In genomic region chr19:5943623-5944022, GRCh38 we compare ENCODE assay signal across 14 cellular contexts. TPM values are rescaled to one million over a fixed set of nuclear protein-coding genes. Genes with fewer than 3 reads are reported as not detected.
DNase-seq lines count a peak whose midpoint lies in the region; ATAC-seq and TF ChIP-seq lines count a peak whose summit lies in the region.
"Had no signal": no experiment of that assay in that cellular context is flagged by ENCODE, and none has a peak within 500 bp of the region (broad histone marks: within the 10 kb centered on the region; RNA-seq: fewer than 3 reads in every experiment).

No MANE protein-coding gene starts in this region.

- no peak for DNase-seq in activated T-cell treated with anti-CD3 and anti-CD28 coated beads, Interleukin-2, amount 50 U/mL, for 72 hours
- DNase-seq in activated T-cell treated with anti-CD3 and anti-CD28 coated beads for 4 hours (no peak), astrocyte of the hippocampus (ENCODE audit: low read depth, low spot score) (peak; percentile 46), glutamatergic neuron (no peak), AML-193 (lab: John Stamatoyannopoulos, UW) (no peak), putamen (ENCODE audit: low spot score) (no peak), endothelial cell (ENCODE audit: low spot score) (no peak)
- DNase-seq in stimulated activated naive CD8-positive, alpha-beta T cell treated with anti-CD3 and anti-CD28 coated beads, Interleukin-15, amount 100 ng/mL, for 72 hours = no peak
- DNase-seq: activated CD4-positive, alpha-beta T cell treated with anti-CD3 and anti-CD28 coated beads, Interleukin-2, amount 50 U/mL, for 4 hours; activated naive CD4-positive, alpha-beta T cell treated with anti-CD3 and anti-CD28 coated beads for 36 hours; MV-4-11; NCI-H226; nucleus accumbens; OCI-M1 had no signal

- ATAC-seq in activated T-cell treated with anti-CD3 and anti-CD28 coated beads, Interleukin-2, amount 50 U/mL, for 72 hours (replicated peaks in 1 of 2) = peak; percentile 34 to 53
- ATAC-seq in stimulated activated naive CD8-positive, alpha-beta T cell treated with anti-CD3 and anti-CD28 coated beads, Interleukin-15, amount 100 ng/mL, for 72 hours = peak; percentile 33

- no peaks in the 10 kb centered on the region for H3K27me3 Mint-ChIP-seq in activated T-cell treated with anti-CD3 and anti-CD28 coated beads, Interleukin-2, amount 50 U/mL, for 72 hours (ENCODE audit: low read depth)
- peaks cover 10% of the 10 kb centered on the region for H3K27me3 Mint-ChIP-seq in glutamatergic neuron (ENCODE audit: unreplicated experiment)
- no peaks in the 10 kb centered on the region for H3K27me3 Mint-ChIP-seq in stimulated activated naive CD8-positive, alpha-beta T cell treated with anti-CD3 and anti-CD28 coated beads, Interleukin-15, amount 100 ng/mL, for 72 hours
- H3K27me3 Mint-ChIP-seq in endothelial cell (ENCODE audit: unreplicated experiment) = peaks cover 6% of the 10 kb centered on the region

- H3K36me3 Mint-ChIP-seq in activated T-cell treated with anti-CD3 and anti-CD28 coated beads, Interleukin-2, amount 50 U/mL, for 72 hours (ENCODE audit: insufficient read depth in 2 of 2) = peaks cover 0 to 3% of the 10 kb centered on the region in 2 donors
- peaks cover 12% of the 10 kb centered on the region for H3K36me3 Mint-ChIP-seq in glutamatergic neuron (ENCODE audit: unreplicated experiment)
- H3K36me3 Mint-ChIP-seq in endothelial cell (ENCODE audit: low read depth, unreplicated experiment) = peaks cover 16% of the 10 kb centered on the region

- TF ChIP-seq CTCF in glutamatergic neuron (IDR thresholded peaks at IDR 0.05; ENCODE audit: partially characterized antibody, unreplicated experiment) (no peak), endothelial cell (IDR thresholded peaks at IDR 0.05; ENCODE audit: unreplicated experiment) (no peak)

- no peaks in the 10 kb centered on the region for H3K9me3 Mint-ChIP-seq in activated T-cell treated with anti-CD3 and anti-CD28 coated beads, Interleukin-2, amount 50 U/mL, for 72 hours
- no peaks in the 10 kb centered on the region for H3K9me3 Mint-ChIP-seq in glutamatergic neuron (ENCODE audit: unreplicated experiment)
- H3K9me3 Mint-ChIP-seq in stimulated activated naive CD8-positive, alpha-beta T cell treated with anti-CD3 and anti-CD28 coated beads, Interleukin-15, amount 100 ng/mL, for 72 hours = no peaks in the 10 kb centered on the region
- no peaks in the 10 kb centered on the region for H3K9me3 Mint-ChIP-seq in endothelial cell (ENCODE audit: unreplicated experiment)
- H3K9me3 Mint-ChIP-seq: activated naive CD4-positive, alpha-beta T cell treated with anti-CD3 and anti-CD28 coated beads for 36 hours had no signal

- H3K4me3 Mint-ChIP-seq in activated T-cell treated with anti-CD3 and anti-CD28 coated beads, Interleukin-2, amount 50 U/mL, for 72 hours = no peak overlapping the region
- H3K4me3 Mint-ChIP-seq in glutamatergic neuron (ENCODE audit: unreplicated experiment) (no peak overlapping the region), endothelial cell (ENCODE audit: unreplicated experiment) (no peak overlapping the region)
- H3K4me3 Mint-ChIP-seq in stimulated activated naive CD8-positive, alpha-beta T cell treated with anti-CD3 and anti-CD28 coated beads, Interleukin-15, amount 100 ng/mL, for 72 hours = no peak overlapping the region
- H3K4me3 Mint-ChIP-seq: activated naive CD4-positive, alpha-beta T cell treated with anti-CD3 and anti-CD28 coated beads for 36 hours had no signal

- peaks cover 48% of the 10 kb centered on the region for H3K4me1 Mint-ChIP-seq in activated T-cell treated with anti-CD3 and anti-CD28 coated beads, Interleukin-2, amount 50 U/mL, for 72 hours (ENCODE audit: low read depth)
- peaks cover 57% of the 10 kb centered on the region for H3K4me1 Mint-ChIP-seq in glutamatergic neuron (ENCODE audit: low read depth, unreplicated experiment)
- H3K4me1 Mint-ChIP-seq in stimulated activated naive CD8-positive, alpha-beta T cell treated with anti-CD3 and anti-CD28 coated beads, Interleukin-15, amount 100 ng/mL, for 72 hours = peaks cover 56% of the 10 kb centered on the region
- peaks cover 18% of the 10 kb centered on the region for H3K4me1 Mint-ChIP-seq in endothelial cell (ENCODE audit: unreplicated experiment)

- H3K27ac Mint-ChIP-seq in activated T-cell treated with anti-CD3 and anti-CD28 coated beads, Interleukin-2, amount 50 U/mL, for 72 hours = no peak overlapping the region
- peak overlapping the region; percentile 19 for H3K27ac Mint-ChIP-seq in glutamatergic neuron (ENCODE audit: unreplicated experiment)
- peak overlapping the region; percentile 65 to 78 for H3K27ac Mint-ChIP-seq in stimulated activated naive CD8-positive, alpha-beta T cell treated with anti-CD3 and anti-CD28 coated beads, Interleukin-15, amount 100 ng/mL, for 72 hours
- H3K27ac Mint-ChIP-seq in endothelial cell (ENCODE audit: unreplicated experiment) = no peak overlapping the region
- H3K27ac Mint-ChIP-seq: activated naive CD4-positive, alpha-beta T cell treated with anti-CD3 and anti-CD28 coated beads for 36 hours had no signal

RNA-seq across cellular contexts. Expression of gene CAPS, which starts 29.6 kb away (rescaled TPM):
- 10 to 100 TPM; 12.9 to 20.9 TPM for total RNA-seq in activated T-cell treated with anti-CD3 and anti-CD28 coated beads, Interleukin-2, amount 50 U/mL, for 72 hours
- 9.9 TPM for total RNA-seq in glutamatergic neuron (ENCODE audit: unreplicated experiment)
- total RNA-seq in endothelial cell (ENCODE audit: unreplicated experiment) = 9.3 TPM

RNA-seq across cellular contexts. Expression of gene RANBP3, which starts 34.3 kb away (rescaled TPM):
- 100 to 1,000 TPM in 1 of 2 donors, 10 to 100 TPM in 1; 89.2 to 108 TPM for total RNA-seq in activated T-cell treated with anti-CD3 and anti-CD28 coated beads, Interleukin-2, amount 50 U/mL, for 72 hours
- total RNA-seq in glutamatergic neuron (ENCODE audit: unreplicated experiment) (92.1 TPM), endothelial cell (ENCODE audit: unreplicated experiment) (69.5 TPM)

RNA-seq across cellular contexts. Expression of gene VMAC, which starts 39.0 kb away (rescaled TPM):
- 10 to 100 TPM in 1 of 2 donors, 1 to 10 TPM in 1; 8.7 to 10.5 TPM for total RNA-seq in activated T-cell treated with anti-CD3 and anti-CD28 coated beads, Interleukin-2, amount 50 U/mL, for 72 hours
- 7.5 TPM for total RNA-seq in glutamatergic neuron (ENCODE audit: unreplicated experiment)
- 8.9 TPM for total RNA-seq in endothelial cell (ENCODE audit: unreplicated experiment)

RNA-seq across cellular contexts. Expression of gene NDUFA11, which starts 40.0 kb away (rescaled TPM):
- total RNA-seq in activated T-cell treated with anti-CD3 and anti-CD28 coated beads, Interleukin-2, amount 50 U/mL, for 72 hours = 100 to 1,000 TPM; 158 to 174 TPM
- total RNA-seq in glutamatergic neuron (ENCODE audit: unreplicated experiment) (193 TPM), endothelial cell (ENCODE audit: unreplicated experiment) (211 TPM)

Comparison
In these comparisons a context has a peak if more than half of its experiments do, and no peak if none do; other contexts are left out.
1. H3K27ac Mint-ChIP-seq: peak in glutamatergic neuron (single experiment) and stimulated activated naive CD8-positive, alpha-beta T cell treated with anti-CD3 and anti-CD28 coated beads, Interleukin-15, amount 100 ng/mL, for 72 hours (2 of 2); none in activated T-cell treated with anti-CD3 and anti-CD28 coated beads, Interleukin-2, amount 50 U/mL, for 72 hours (single experiment) and endothelial cell (single experiment).